In the genomic region with DNA sequence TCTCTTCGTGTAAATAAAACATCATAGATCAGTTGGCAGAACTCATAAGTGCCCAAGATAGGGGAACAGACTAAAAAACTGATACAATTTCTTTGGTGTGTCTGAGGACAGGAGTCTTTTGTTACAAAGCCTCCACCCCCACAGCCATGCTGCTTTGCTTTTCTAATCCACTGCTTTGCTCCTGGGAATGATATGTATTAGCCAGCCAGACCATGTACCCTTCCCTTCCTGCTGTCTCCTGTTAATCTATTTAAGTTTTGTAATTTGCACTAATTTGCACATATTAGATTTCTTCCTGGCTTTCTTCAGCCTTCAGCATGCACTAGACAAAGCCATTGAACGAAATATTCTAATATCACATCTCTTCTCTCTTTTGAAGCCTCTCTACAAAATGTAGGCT, we compare ENCODE assay signal across 19 cellular contexts.
A peak's percentile ranks its signal among the peaks of the same experiment; 100 is the strongest.
DNase-seq lines count a peak whose midpoint lies in the region; ATAC-seq, FAIRE-seq and TF ChIP-seq lines count a peak whose summit lies in the region.
"Had no signal": no experiment of that assay in that cellular context is flagged by ENCODE, and none has a peak within 500 bp of the region (broad histone marks: within the 10 kb centered on the region; RNA-seq: fewer than 3 reads in every experiment).

No MANE protein-coding gene starts in this region.

- no peaks in the 10 kb centered on the region for H3K36me3 Mint-ChIP-seq in neural crest cell (ENCODE audit: low read depth)
- no peaks in the 10 kb centered on the region for H3K36me3 Mint-ChIP-seq in natural killer cell treated with Interleukin-12 subunit alpha and Interleukin-12 subunit beta and Interleukin-15 and Interleukin-18, amount 100 ng/mL, for 72 hours
- H3K36me3 Mint-ChIP-seq: CD8-positive, alpha-beta memory T cell had no signal

- FAIRE-seq in HepG2 (lab: Jason Lieb, UNC): no peak
- FAIRE-seq: G401.6, GM12891 had no signal

- TF ChIP-seq CTCF in HepG2 (CRISPR knock-in tag; IDR thresholded peaks at IDR 0.05): no peak
- TF ChIP-seq CTCF in right lobe of liver (IDR thresholded peaks at IDR 0.05): no peak
- no peak for TF ChIP-seq CTCF in SK-N-SH (IDR thresholded peaks at IDR 0.05)
- no peak for TF ChIP-seq CTCF in neural crest cell (conservative IDR thresholded peaks at IDR 0.05)

- WGBS in HepG2 (ENCODE audit: low lambda C conversion rate): 54% methylated on average over 2 of the region's 2 CpGs
- WGBS in right lobe of liver (ENCODE audit: insufficient coverage, low coverage, low lambda C conversion rate, missing lambda C conversion rate): 39% methylated on average over 2 of the region's 2 CpGs
- 51% methylated on average over 2 of the region's 2 CpGs for WGBS in SK-N-SH (ENCODE audit: low lambda C conversion rate)

- no peaks in the 10 kb centered on the region for H3K9me2 ChIP-seq in SK-N-SH

- H3K27ac ChIP-seq in HepG2 (ENCODE audit: extremely low read length, insufficient read depth, low read length): no peak overlapping the region
- H3K27ac ChIP-seq in right lobe of liver: no peak overlapping the region
- H3K27ac ChIP-seq in SK-N-SH (ENCODE audit: low read depth in 2 of 2, low read length in 1 of 2): peak overlapping the region in 1 of 2 experiments; percentile 97; a peak in 2 of 4 replicates
- H3K27ac ChIP-seq: 22Rv1, BLaER1 had no signal

- peaks cover 44% of the 10 kb centered on the region for H3K4me1 ChIP-seq in HepG2 (ENCODE audit: insufficient read depth, low read length)
- H3K4me1 ChIP-seq in right lobe of liver: peaks cover 0 to 8% (median 0%) of the 10 kb centered on the region in 4 donors
- H3K4me1 ChIP-seq in SK-N-SH (ENCODE audit: control insufficient read depth in 1 of 2, insufficient read depth in 2 of 2, low read depth in 1 of 2, low read length in 1 of 2): peaks cover 0 to 8% of the 10 kb centered on the region in 2 experiments; a peak in 2 of 4 replicates
- H3K4me1 ChIP-seq: BLaER1 had no signal

- H3K9me3 ChIP-seq in HepG2 (ENCODE audit: low read length): no peaks in the 10 kb centered on the region
- H3K9me3 ChIP-seq in right lobe of liver: no peaks in the 10 kb centered on the region
- no peaks in the 10 kb centered on the region for H3K9me3 ChIP-seq in SK-N-SH
- H3K9me3 ChIP-seq: BLaER1, Caco-2 had no signal

- no peaks in the 10 kb centered on the region for H3K79me2 ChIP-seq in HepG2 (ENCODE audit: insufficient read depth, low read length)
- H3K79me2 ChIP-seq in SK-N-SH (ENCODE audit: insufficient read depth): no peaks in the 10 kb centered on the region

- H3K27me3 ChIP-seq in HepG2 (ENCODE audit: control insufficient read depth in 1 of 2, insufficient read depth in 2 of 2, low read length in 2 of 2): no peaks in the 10 kb centered on the region
- H3K27me3 ChIP-seq in right lobe of liver: no peaks in the 10 kb centered on the region
- no peaks in the 10 kb centered on the region for H3K27me3 ChIP-seq in SK-N-SH (ENCODE audit: insufficient read depth)
- H3K27me3 ChIP-seq: BLaER1 had no signal

- TF ChIP-seq EP300 in HepG2 (IDR thresholded peaks at IDR 0.05; ENCODE audit: low read depth in 2 of 2, low read length in 2 of 2) (no peak), HepG2 (CRISPR knock-in tag; IDR thresholded peaks at IDR 0.05; ENCODE audit: borderline replicate concordance) (no peak), SK-N-SH (IDR thresholded peaks at IDR 0.05; ENCODE audit: borderline replicate concordance in 1 of 2, low read depth in 1 of 2, low read length in 1 of 2) (peak in 1 of 2 experiments; percentile 83; a peak in 2 of 4 replicates)

- peak; percentile 47 for DNase-seq in HepG2 (ENCODE audit: low spot score)
- no peak for DNase-seq in right lobe of liver
- DNase-seq in SK-N-SH: no peak
- DNase-seq in neural crest cell (ENCODE audit: low read depth, low spot score): no peak
- DNase-seq in natural killer cell treated with Interleukin-12 subunit alpha and Interleukin-12 subunit beta and Interleukin-15 and Interleukin-18, amount 100 ng/mL, for 72 hours (ENCODE audit: low spot score): no peak
- no peak for DNase-seq in DMS 273 treated with DMSO at 0.1 percent for 48 hours (lab: John Stamatoyannopoulos, UW)
- DNase-seq: Caco-2; CD8-positive, alpha-beta memory T cell; DMS153; DMS79 treated with DMSO at 0.1 percent for 48 hours; EL; HCEC 1CT; HFFc6 had no signal

- H4K20me1 ChIP-seq in HepG2 (ENCODE audit: insufficient read depth, low read length) (no peaks in the 10 kb centered on the region), SK-N-SH (ENCODE audit: insufficient read depth) (no peaks in the 10 kb centered on the region)
- H4K20me1 ChIP-seq: BLaER1 had no signal

- H3K9me3 Mint-ChIP-seq in neural crest cell: no peaks in the 10 kb centered on the region
- peaks cover 2% of the 10 kb centered on the region for H3K9me3 Mint-ChIP-seq in natural killer cell treated with Interleukin-12 subunit alpha and Interleukin-12 subunit beta and Interleukin-15 and Interleukin-18, amount 100 ng/mL, for 72 hours
- H3K9me3 Mint-ChIP-seq: HFFc6 had no signal

- H3K9ac ChIP-seq in HepG2 (ENCODE audit: insufficient read depth, low read depth, low read length): no peak overlapping the region
- no peak overlapping the region for H3K9ac ChIP-seq in SK-N-SH
- H3K9ac ChIP-seq: BLaER1 had no signal

- H3K27me3 Mint-ChIP-seq in neural crest cell (ENCODE audit: low read depth): no peaks in the 10 kb centered on the region
- H3K27me3 Mint-ChIP-seq in natural killer cell treated with Interleukin-12 subunit alpha and Interleukin-12 subunit beta and Interleukin-15 and Interleukin-18, amount 100 ng/mL, for 72 hours: no peaks in the 10 kb centered on the region
- H3K27me3 Mint-ChIP-seq: CD8-positive, alpha-beta memory T cell had no signal

- H3K4me2 ChIP-seq in HepG2 (ENCODE audit: low read depth, low read length) (0 out of 2 replicates have a peak overlapping the region, but pooled peaks have one; percentile 0), SK-N-SH (no peak overlapping the region)
- H3K4me2 ChIP-seq: BLaER1 had no signal

- TF ChIP-seq RAD21 in HepG2 (CRISPR knock-in tag; IDR thresholded peaks at IDR 0.05) (no peak), SK-N-SH (IDR thresholded peaks at IDR 0.05; ENCODE audit: low read length) (no peak; the same call in 1 of the 2 replicates)

- BruUV-seq in HepG2 (replicated peaks; lab: Mats Ljungman, UMichigan): no TSS peak

- no peaks in the 10 kb centered on the region for H3K36me3 ChIP-seq in HepG2 (replicated peaks in 1 of 2; ENCODE audit: control insufficient read depth in 1 of 2, insufficient read depth in 2 of 2, low read length in 2 of 2)
- H3K36me3 ChIP-seq in right lobe of liver: no peaks in the 10 kb centered on the region
- H3K36me3 ChIP-seq in SK-N-SH (replicated peaks in 1 of 2; ENCODE audit: control insufficient read depth in 1 of 2, insufficient read depth in 2 of 2, low read length in 1 of 2): no peaks in the 10 kb centered on the region
- H3K36me3 ChIP-seq: BLaER1 had no signal

- intact Hi-C loops in HepG2 (cut with micrococcal nuclease; ENCODE audit: unreplicated experiment): loop anchor here (5.0 kb wide), 1 partner anchor 64 kb away; no protein-coding TSS in a partner anchor
- intact Hi-C loops in right lobe of liver (cut with DNase I): no loop called here

- H3F3A ChIP-seq in SK-N-SH (replicated peaks; ENCODE audit: insufficient read depth): peaks cover 7% of the 10 kb centered on the region

- H3K27ac Mint-ChIP-seq in neural crest cell (ENCODE audit: unreplicated experiment): peak overlapping the region; percentile 21
- H3K27ac Mint-ChIP-seq in natural killer cell treated with Interleukin-12 subunit alpha and Interleukin-12 subunit beta and Interleukin-15 and Interleukin-18, amount 100 ng/mL, for 72 hours: no peak overlapping the region
- H3K27ac Mint-ChIP-seq: CD8-positive, alpha-beta memory T cell; HFFc6 had no signal

- ATAC-seq in HepG2 (peak; percentile 47; the same call in 2 of the 3 replicates), right lobe of liver (no peak), GM21423 (IDR thresholded peaks at IDR 0.05; ENCODE audit: unreplicated experiment) (no peak), HG02970 (IDR thresholded peaks at IDR 0.05; ENCODE audit: low FRiP score, unreplicated experiment) (no peak)
- ATAC-seq in natural killer cell treated with Interleukin-12 subunit alpha and Interleukin-12 subunit beta and Interleukin-15 and Interleukin-18, amount 100 ng/mL, for 72 hours: no peak

- TF ChIP-seq POLR2A in HepG2 (IDR thresholded peaks at IDR 0.05; ENCODE audit: insufficient read depth in 1 of 2, low read depth in 2 of 2, low read length in 2 of 2): no peak
- no peak for TF ChIP-seq POLR2A in right lobe of liver (IDR thresholded peaks at IDR 0.05)

- CTCF ChIA-PET in HepG2 (lab: Yijun Ruan, JAX; ENCODE audit: low intra/inter-chr PET ratio, low total read pairs) (no interaction called here), SK-N-SH (lab: Yijun Ruan, JAX) (no interaction called here)

- H3K4me1 Mint-ChIP-seq in neural crest cell: peaks cover 43% of the 10 kb centered on the region
- no peaks in the 10 kb centered on the region for H3K4me1 Mint-ChIP-seq in natural killer cell treated with Interleukin-12 subunit alpha and Interleukin-12 subunit beta and Interleukin-15 and Interleukin-18, amount 100 ng/mL, for 72 hours (ENCODE audit: low read depth in 2 of 2)
- H3K4me1 Mint-ChIP-seq: CD8-positive, alpha-beta memory T cell had no signal

- in situ Hi-C loops in HepG2 (cut with HindIII; ENCODE audit: extremely low pct_ligation_motif_present, low pct_unique_long_range_greater_than_20kb): no loop called here

- H3K4me3 ChIP-seq in HepG2 (replicated peaks in 1 of 3; ENCODE audit: insufficient read depth in 1 of 3, low read depth in 2 of 3, low read length in 3 of 3) (no peak overlapping the region), right lobe of liver (no peak overlapping the region), SK-N-SH (ENCODE audit: low read depth in 2 of 2, low read length in 1 of 2) (no peak overlapping the region)
- H3K4me3 ChIP-seq: BLaER1 had no signal

- POLR2A ChIA-PET in HepG2 (lab: Yijun Ruan, JAX) (no interaction called here), SK-N-SH (lab: Yijun Ruan, JAX) (no interaction called here)

- H2AFZ ChIP-seq in HepG2 (ENCODE audit: low read length) (no peak overlapping the region), SK-N-SH (ENCODE audit: low read depth) (no peak overlapping the region)

- no peak overlapping the region for H3K4me3 Mint-ChIP-seq in neural crest cell
- H3K4me3 Mint-ChIP-seq in natural killer cell treated with Interleukin-12 subunit alpha and Interleukin-12 subunit beta and Interleukin-15 and Interleukin-18, amount 100 ng/mL, for 72 hours: no peak overlapping the region
- H3K4me3 Mint-ChIP-seq: CD8-positive, alpha-beta memory T cell; HFFc6 had no signal

TF ChIP-seq in HepG2, 621 proteins besides CTCF, POLR2A, EP300 and RAD21 (continues in another document):
- no peak for TF ChIP-seq NCOA5 (CRISPR knock-in tag; IDR thresholded peaks at IDR 0.05)
- TF ChIP-seq RBAK (CRISPR knock-in tag; IDR thresholded peaks at IDR 0.05): peak; percentile 52; the same call in 1 of the 2 replicates
- TF ChIP-seq ZNF777 (CRISPR knock-in tag; IDR thresholded peaks at IDR 0.05): no peak
- TF ChIP-seq ZNF878 (CRISPR knock-in tag; IDR thresholded peaks at IDR 0.05): no peak

TF ChIP-seq in SK-N-SH, 30 proteins besides CTCF, POLR2A, EP300 and RAD21 (continues in another document):
- TF ChIP-seq CHD2 (IDR thresholded peaks at IDR 0.05; ENCODE audit: low read length, partially characterized antibody): peak; percentile 58
